Comparison of ENCODE assay signal across 19 cellular contexts in the genomic region with DNA sequence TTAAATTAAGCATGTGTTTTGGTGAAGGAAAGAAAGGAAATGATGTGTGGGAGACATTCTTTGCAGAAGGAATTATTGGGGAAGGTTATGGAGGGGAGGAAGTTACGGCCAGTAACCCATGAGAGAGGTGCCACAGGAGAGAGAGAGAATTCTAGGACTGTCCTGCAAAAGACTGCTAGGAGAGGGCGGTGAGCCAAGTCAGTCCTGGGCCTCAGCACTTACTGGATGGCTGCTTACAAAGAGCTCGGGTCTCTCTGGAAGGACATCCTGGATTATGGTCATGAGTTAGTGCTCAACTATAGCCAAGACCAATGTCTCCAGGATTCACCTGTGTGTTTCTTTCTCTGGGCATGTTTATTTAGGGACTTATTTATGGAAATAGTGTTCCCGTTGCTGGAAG.
DNase-seq lines count a peak whose midpoint lies in the region; ATAC-seq, FAIRE-seq and TF ChIP-seq lines count a peak whose summit lies in the region.
"Had no signal": no experiment of that assay in that cellular context is flagged by ENCODE, and none has a peak within 500 bp of the region (broad histone marks: within the 10 kb centered on the region; RNA-seq: fewer than 3 reads in every experiment).

No MANE protein-coding gene starts in this region.

- ATAC-seq in K562 (peak; percentile 58), right cardiac atrium (peak; percentile 50 to 76), GM18870 (IDR thresholded peaks at IDR 0.05; ENCODE audit: unreplicated experiment) (no peak), HG02571 (IDR thresholded peaks at IDR 0.05; ENCODE audit: unreplicated experiment) (no peak)
- ATAC-seq: left colon; natural killer cell treated with Interleukin-12 subunit alpha and Interleukin-12 subunit beta and Interleukin-15 and Interleukin-18, amount 100 ng/mL, for 72 hours had no signal

- H3K4me3 ChIP-seq in K562 (no peak overlapping the region), right cardiac atrium (ENCODE audit: low read length) (no peak overlapping the region), rectal smooth muscle tissue (ENCODE audit: low read length) (no peak overlapping the region), brain microvascular endothelial cell (ENCODE audit: low read depth, low read length) (no peak overlapping the region)
- H3K4me3 ChIP-seq: BLaER1 treated with 17β-estradiol and CSF1 and Interleukin-3, amounts not matched to agents 10 nM and 100 nM; GM12878; heart right ventricle had no signal

- POLR2A ChIA-PET in K562 (lab: Yijun Ruan, JAX), result interaction anchor here (0.8 to 1.0 kb wide), 2 partner anchors 13 to 46 kb away, joined by 3 read pairs; no protein-coding TSS in a partner anchor

- no peaks in the 10 kb centered on the region for H3K79me2 ChIP-seq in K562 (ENCODE audit: control insufficient read depth, insufficient read depth, low read length)

- CTCF ChIA-PET in K562 (lab: Yijun Ruan, JAX; ENCODE audit: low intra/inter-chr PET ratio), result no interaction called here

- TF ChIP-seq CTCF in K562 (IDR thresholded peaks at IDR 0.05 in 2 of 3, conservative IDR thresholded peaks at IDR 0.05 in 1 of 3; ENCODE audit: insufficient read depth in 2 of 3, low read depth in 1 of 3, low read length in 3 of 3) (no peak), brain microvascular endothelial cell (IDR thresholded peaks at IDR 0.05; ENCODE audit: low read depth, low read length, missing control alignments) (no peak)

- WGBS in K562 (ENCODE audit: insufficient coverage, low coverage, missing lambda C conversion rate), result 12% methylated on average over 4 of the region's 4 CpGs
- 43% methylated on average over 4 of the region's 4 CpGs for WGBS in right cardiac atrium

- no peak for TF ChIP-seq POLR2A in K562 (conservative IDR thresholded peaks at IDR 0.05)

- TF ChIP-seq EP300 in K562 (IDR thresholded peaks at IDR 0.05; ENCODE audit: low read length), result no peak

- no peaks in the 10 kb centered on the region for H4K20me1 ChIP-seq in K562 (replicated peaks; ENCODE audit: control insufficient read depth, insufficient read depth, low read length)
- H4K20me1 ChIP-seq: BLaER1 treated with 17β-estradiol and CSF1 and Interleukin-3, amounts not matched to agents 10 nM and 100 nM had no signal

- H3K9ac ChIP-seq in K562 (ENCODE audit: insufficient read depth in 1 of 2, low read depth in 2 of 2, low read length in 2 of 2) (no peak overlapping the region), rectal smooth muscle tissue (ENCODE audit: low read length) (no peak overlapping the region)
- H3K9ac ChIP-seq: BLaER1 treated with 17β-estradiol and CSF1 and Interleukin-3, amounts not matched to agents 10 nM and 100 nM had no signal

- in situ Hi-C loops in K562 (cut with MboI) (no loop called here), brain microvascular endothelial cell (cut with HindIII; ENCODE audit: low pct_ligation_motif_present, low sequenced_read_pairs) (no loop called here)

- no peak overlapping the region for H3K4me2 ChIP-seq in K562 (ENCODE audit: insufficient read depth, low read length)
- H3K4me2 ChIP-seq: BLaER1 treated with 17β-estradiol and CSF1 and Interleukin-3, amounts not matched to agents 10 nM and 100 nM had no signal

- no peak overlapping the region for H2AFZ ChIP-seq in K562 (ENCODE audit: low read depth, low read length)

- H3K36me3 ChIP-seq in K562 (ENCODE audit: control insufficient read depth, insufficient read depth, low read length), result no peaks in the 10 kb centered on the region
- no peaks in the 10 kb centered on the region for H3K36me3 ChIP-seq in rectal smooth muscle tissue (ENCODE audit: control insufficient read depth, insufficient read depth, low read length)
- H3K36me3 ChIP-seq in brain microvascular endothelial cell (replicated peaks), result peaks cover 3% of the 10 kb centered on the region
- H3K36me3 ChIP-seq: BLaER1 treated with 17β-estradiol and CSF1 and Interleukin-3, amounts not matched to agents 10 nM and 100 nM had no signal

- no peaks in the 10 kb centered on the region for H3K27me3 ChIP-seq in K562 (ENCODE audit: control insufficient read depth in 2 of 2, insufficient read depth in 2 of 2, low read length in 2 of 2)
- H3K27me3 ChIP-seq in right cardiac atrium (ENCODE audit: control insufficient read depth, insufficient read depth), result no peaks in the 10 kb centered on the region
- H3K27me3 ChIP-seq in rectal smooth muscle tissue (ENCODE audit: control insufficient read depth, insufficient read depth, low read length), result no peaks in the 10 kb centered on the region
- no peaks in the 10 kb centered on the region for H3K27me3 ChIP-seq in brain microvascular endothelial cell (replicated peaks)
- H3K27me3 ChIP-seq: BLaER1 treated with 17β-estradiol and CSF1 and Interleukin-3, amounts not matched to agents 10 nM and 100 nM; heart right ventricle had no signal

- H3K9me3 ChIP-seq in K562 (replicated peaks; ENCODE audit: control insufficient read depth, insufficient read depth, low read depth, low read length) (no peaks in the 10 kb centered on the region), right cardiac atrium (ENCODE audit: control insufficient read depth, low read length) (no peaks in the 10 kb centered on the region)
- H3K9me3 ChIP-seq: BLaER1 treated with 17β-estradiol and CSF1 and Interleukin-3, amounts not matched to agents 10 nM and 100 nM; heart right ventricle had no signal

- intact Hi-C loops in K562 (cut with micrococcal nuclease), result no loop called here
- intact Hi-C loops in right cardiac atrium (cut with DNase I), result no loop called here

- H3K27ac ChIP-seq in K562 (ENCODE audit: extremely low read depth, low read depth, low read length), result no peak overlapping the region
- no peak overlapping the region for H3K27ac ChIP-seq in right cardiac atrium (ENCODE audit: low read length)
- H3K27ac ChIP-seq in rectal smooth muscle tissue (ENCODE audit: low read depth, low read length), result peak overlapping the region; percentile 41
- no peak overlapping the region for H3K27ac ChIP-seq in brain microvascular endothelial cell
- H3K27ac ChIP-seq: BLaER1 treated with 17β-estradiol and CSF1 and Interleukin-3, amounts not matched to agents 10 nM and 100 nM; heart right ventricle had no signal

- H3K4me1 ChIP-seq in K562 (replicated peaks in 1 of 2; ENCODE audit: control insufficient read depth in 2 of 2, insufficient read depth in 2 of 2, low read length in 2 of 2) (peaks cover 0 to 15% of the 10 kb centered on the region in 2 experiments; a peak in 1 of 5 replicates), right cardiac atrium (ENCODE audit: control insufficient read depth, insufficient read depth, low read length) (peaks cover 7% of the 10 kb centered on the region), rectal smooth muscle tissue (ENCODE audit: control insufficient read depth, insufficient read depth, low read length) (peaks cover 12% of the 10 kb centered on the region)
- H3K4me1 ChIP-seq: BLaER1 treated with 17β-estradiol and CSF1 and Interleukin-3, amounts not matched to agents 10 nM and 100 nM had no signal

- no peaks in the 10 kb centered on the region for H3K9me1 ChIP-seq in K562 (ENCODE audit: control insufficient read depth, insufficient read depth, low read length)

- BruUV-seq in K562 (replicated peaks; lab: Mats Ljungman, UMichigan), result no TSS peak

- FAIRE-seq in K562 (lab: Jason Lieb, UNC), result no peak
- FAIRE-seq: astrocyte, GM12878 had no signal

- DNase-seq in AG20443 (ENCODE audit: low spot score), result peak; percentile 16
- no peak for DNase-seq in K562 (ENCODE audit: extremely low read depth in 1 of 4, low spot score in 3 of 4)
- DNase-seq in right cardiac atrium, result peak in 2 of 3 donors; percentile 39 to 79
- DNase-seq in SIG-M5 (lab: John Stamatoyannopoulos, UW), result no peak
- DNase-seq in brain microvascular endothelial cell, result no peak
- DNase-seq: H7, Kasumi-1, left colon, NCI-H187, NCI-H526 treated with DMSO at 0.1 percent for 48 hours, RPMI8226 had no signal

- TF ChIP-seq RAD21 in K562 (CRISPR knock-in tag; conservative IDR thresholded peaks at IDR 0.05 in 1 of 2, IDR thresholded peaks at IDR 0.05 in 1 of 2), result no peak

TF ChIP-seq in K562, 482 proteins besides CTCF, POLR2A, EP300 and RAD21 (continues in another document):
- TF ChIP-seq NFXL1 (CRISPR knock-in tag; IDR thresholded peaks at IDR 0.05), result no peak
- no peak for TF ChIP-seq ZNF707 (CRISPR knock-in tag; conservative IDR thresholded peaks at IDR 0.05)
- no peak for TF ChIP-seq SMARCB1 (IDR thresholded peaks at IDR 0.05; ENCODE audit: insufficient read length, low read depth)
- TF ChIP-seq, protein P1, sequence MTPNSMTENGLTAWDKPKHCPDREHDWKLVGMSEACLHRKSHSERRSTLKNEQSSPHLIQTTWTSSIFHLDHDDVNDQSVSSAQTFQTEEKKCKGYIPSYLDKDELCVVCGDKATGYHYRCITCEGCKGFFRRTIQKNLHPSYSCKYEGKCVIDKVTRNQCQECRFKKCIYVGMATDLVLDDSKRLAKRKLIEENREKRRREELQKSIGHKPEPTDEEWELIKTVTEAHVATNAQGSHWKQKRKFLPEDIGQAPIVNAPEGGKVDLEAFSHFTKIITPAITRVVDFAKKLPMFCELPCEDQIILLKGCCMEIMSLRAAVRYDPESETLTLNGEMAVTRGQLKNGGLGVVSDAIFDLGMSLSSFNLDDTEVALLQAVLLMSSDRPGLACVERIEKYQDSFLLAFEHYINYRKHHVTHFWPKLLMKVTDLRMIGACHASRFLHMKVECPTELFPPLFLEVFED (CRISPR knock-in tag; conservative IDR thresholded peaks at IDR 0.05), result no peak
- TF ChIP-seq DIDO1 (tag; IDR thresholded peaks at IDR 0.05; ENCODE audit: low read depth), result no peak
- no peak for TF ChIP-seq MAFK (IDR thresholded peaks at IDR 0.05; ENCODE audit: low read length)
- TF ChIP-seq, protein P2, sequence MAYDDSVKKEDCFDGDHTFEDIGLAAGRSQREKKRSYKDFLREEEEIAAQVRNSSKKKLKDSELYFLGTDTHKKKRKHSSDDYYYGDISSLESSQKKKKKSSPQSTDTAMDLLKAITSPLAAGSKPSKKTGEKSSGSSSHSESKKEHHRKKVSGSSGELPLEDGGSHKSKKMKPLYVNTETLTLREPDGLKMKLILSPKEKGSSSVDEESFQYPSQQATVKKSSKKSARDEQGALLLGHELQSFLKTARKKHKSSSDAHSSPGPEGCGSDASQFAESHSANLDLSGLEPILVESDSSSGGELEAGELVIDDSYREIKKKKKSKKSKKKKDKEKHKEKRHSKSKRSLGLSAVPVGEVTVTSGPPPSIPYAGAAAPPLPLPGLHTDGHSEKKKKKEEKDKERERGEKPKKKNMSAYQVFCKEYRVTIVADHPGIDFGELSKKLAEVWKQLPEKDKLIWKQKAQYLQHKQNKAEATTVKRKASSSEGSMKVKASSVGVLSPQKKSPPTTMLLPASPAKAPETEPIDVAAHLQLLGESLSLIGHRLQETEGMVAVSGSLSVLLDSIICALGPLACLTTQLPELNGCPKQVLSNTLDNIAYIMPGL (CRISPR knock-in tag; IDR thresholded peaks at IDR 0.05), result no peak
- TF ChIP-seq FOXK2 (conservative IDR thresholded peaks at IDR 0.05 in 1 of 2, IDR thresholded peaks at IDR 0.05 in 1 of 2; ENCODE audit: low read depth in 2 of 2), result no peak

Comparison
In these comparisons a context has a peak if more than half of its experiments do, and no peak if none do; other contexts are left out.
1. DNase-seq: peak in AG20443 (single experiment) and right cardiac atrium (2 of 3); none in K562 (0 of 4), SIG-M5 (single experiment) and brain microvascular endothelial cell (single experiment).
2. ATAC-seq: peak in K562 (single experiment) and right cardiac atrium (2 of 2); none in GM18870 (single experiment) and HG02571 (single experiment).